23 cellular contexts compared by ENCODE assay signal in genomic region chr9:87350915-87351314, GRCh38.
A peak's percentile ranks its signal among the peaks of the same experiment; 100 is the strongest.
DNase-seq lines count a peak whose midpoint lies in the region; ATAC-seq, FAIRE-seq and TF ChIP-seq lines count a peak whose summit lies in the region.
"Had no signal": no experiment of that assay in that cellular context is flagged by ENCODE, and none has a peak within 500 bp of the region (broad histone marks: within the 10 kb centered on the region; RNA-seq: fewer than 3 reads in every experiment).

No MANE protein-coding gene starts in this region.

- H3K9me3 ChIP-seq in K562 (replicated peaks; ENCODE audit: control insufficient read depth, insufficient read depth, low read depth, low read length), result no peaks in the 10 kb centered on the region
- H3K9me3 ChIP-seq in hepatocyte (ENCODE audit: low read depth), result no peaks in the 10 kb centered on the region
- H3K9me3 ChIP-seq: gastroesophageal sphincter, prostate gland, upper lobe of right lung had no signal

- H3K27me3 Mint-ChIP-seq in effector memory CD8-positive, alpha-beta T cell, result peaks cover 21 to 28% of the 10 kb centered on the region in 2 donors

- H3K4me1 ChIP-seq in K562 (replicated peaks in 1 of 2; ENCODE audit: control insufficient read depth in 2 of 2, insufficient read depth in 2 of 2, low read length in 2 of 2) (no peaks in the 10 kb centered on the region), hepatocyte (ENCODE audit: insufficient read depth) (no peaks in the 10 kb centered on the region)
- H3K4me1 ChIP-seq: gastroesophageal sphincter, prostate gland, upper lobe of right lung had no signal

- no peak overlapping the region for H3K4me2 ChIP-seq in K562 (ENCODE audit: insufficient read depth, low read length)
- H3K4me2 ChIP-seq in hepatocyte, result no peak overlapping the region
- H3K4me2 ChIP-seq: GM23338 had no signal

- in situ Hi-C loops in K562 (cut with MboI), result no loop called here

- BruUV-seq in K562 (replicated peaks; lab: Mats Ljungman, UMichigan), result no TSS peak

- no peaks in the 10 kb centered on the region for H3K36me3 Mint-ChIP-seq in effector memory CD8-positive, alpha-beta T cell (ENCODE audit: insufficient read depth)
- H3K36me3 Mint-ChIP-seq: CD8-positive, alpha-beta T cell had no signal

- POLR2A ChIA-PET in K562 (lab: Yijun Ruan, JAX), result no interaction called here

- DNase-seq in RCC 7860 (ENCODE audit: low spot score) (peak; percentile 39), K562 (ENCODE audit: extremely low read depth in 1 of 4, low spot score in 3 of 4) (no peak), hepatocyte (ENCODE audit: low spot score) (peak; percentile 39), stromal cell of bone marrow (ENCODE audit: low read depth) (peak; percentile 33), coronary artery (ENCODE audit: low spot score) (no peak), HPDE6-E6E7 (ENCODE audit: extremely low spot score) (no peak)
- no peak for DNase-seq in effector memory CD8-positive, alpha-beta T cell
- DNase-seq: activated T-cell treated with anti-CD3 and anti-CD28 coated beads, Interleukin-2, amount 50 U/mL, for 24 hours; aorta; CD8-positive, alpha-beta T cell; DMS 273 treated with DMSO at 0.1 percent for 48 hours; GDM1; HFFc6; NCI-H1436 treated with DMSO at 0.1 percent for 48 hours; NCI-H524; upper lobe of right lung had no signal

- no peak overlapping the region for H3K27ac ChIP-seq in K562 (ENCODE audit: extremely low read depth, low read depth, low read length)
- peak overlapping the region; percentile 28 for H3K27ac ChIP-seq in hepatocyte
- no peak overlapping the region for H3K27ac ChIP-seq in coronary artery
- H3K27ac ChIP-seq: epithelial cell of prostate, gastroesophageal sphincter, prostate gland, upper lobe of right lung had no signal

- no peaks in the 10 kb centered on the region for H3K36me3 ChIP-seq in K562 (ENCODE audit: control insufficient read depth, insufficient read depth, low read length)
- no peaks in the 10 kb centered on the region for H3K36me3 ChIP-seq in hepatocyte (replicated peaks; ENCODE audit: insufficient read depth, low read depth)
- H3K36me3 ChIP-seq: gastroesophageal sphincter, prostate gland, upper lobe of right lung had no signal

- no peaks in the 10 kb centered on the region for H3K79me2 ChIP-seq in K562 (ENCODE audit: control insufficient read depth, insufficient read depth, low read length)
- no peaks in the 10 kb centered on the region for H3K79me2 ChIP-seq in hepatocyte

- TF ChIP-seq POLR2A in K562 (conservative IDR thresholded peaks at IDR 0.05), result no peak

- TF ChIP-seq RAD21 in K562 (CRISPR knock-in tag; conservative IDR thresholded peaks at IDR 0.05 in 1 of 2, IDR thresholded peaks at IDR 0.05 in 1 of 2), result no peak

- no peaks in the 10 kb centered on the region for H3K9me1 ChIP-seq in K562 (ENCODE audit: control insufficient read depth, insufficient read depth, low read length)

- TF ChIP-seq EP300 in K562 (IDR thresholded peaks at IDR 0.05; ENCODE audit: low read length), result no peak

- no peak overlapping the region for H3K4me3 Mint-ChIP-seq in effector memory CD8-positive, alpha-beta T cell
- H3K4me3 Mint-ChIP-seq: activated T-cell treated with anti-CD3 and anti-CD28 coated beads, Interleukin-2, amount 50 U/mL, for 24 hours; CD8-positive, alpha-beta T cell; GM23338; HFFc6; T-helper 1 cell treated with Interleukin-12 subunit alpha and Interleukin-12 subunit beta and Interleukin-4 antibody, amounts not matched to agents 30 μg/mL and 1 μg/mL, for 36 hours had no signal

- H3K4me1 Mint-ChIP-seq in effector memory CD8-positive, alpha-beta T cell (ENCODE audit: low read depth in 2 of 2), result no peaks in the 10 kb centered on the region

- H3K9me3 Mint-ChIP-seq in effector memory CD8-positive, alpha-beta T cell, result no peaks in the 10 kb centered on the region
- H3K9me3 Mint-ChIP-seq: CD8-positive, alpha-beta T cell; GM23338; HFFc6; T-helper 1 cell treated with Interleukin-12 subunit alpha and Interleukin-12 subunit beta and Interleukin-4 antibody, amounts not matched to agents 30 μg/mL and 1 μg/mL, for 36 hours had no signal

- 6% methylated on average over 2 of the region's 2 CpGs for WGBS in K562 (ENCODE audit: insufficient coverage, low coverage, missing lambda C conversion rate)
- 63% methylated on average over 2 of the region's 2 CpGs for WGBS in hepatocyte (ENCODE audit: low lambda C conversion rate, missing lambda C conversion rate)

- H3K9me2 ChIP-seq in hepatocyte (replicated peaks; ENCODE audit: insufficient read depth), result no peaks in the 10 kb centered on the region

- TF ChIP-seq CTCF in K562 (IDR thresholded peaks at IDR 0.05 in 2 of 3, conservative IDR thresholded peaks at IDR 0.05 in 1 of 3; ENCODE audit: insufficient read depth in 2 of 3, low read depth in 1 of 3, low read length in 3 of 3) (no peak), hepatocyte (IDR thresholded peaks at IDR 0.05; ENCODE audit: poor library complexity) (no peak), coronary artery (IDR thresholded peaks at IDR 0.05) (no peak)

- FAIRE-seq in RCC 7860 (lab: Jason Lieb, UNC), result peak; percentile 73
- FAIRE-seq in K562 (lab: Jason Lieb, UNC), result no peak

- H3K9ac ChIP-seq in K562 (ENCODE audit: insufficient read depth in 1 of 2, low read depth in 2 of 2, low read length in 2 of 2), result no peak overlapping the region

- H3K4me3 ChIP-seq in K562, result no peak overlapping the region
- H3K4me3 ChIP-seq in hepatocyte, result no peak overlapping the region
- no peak overlapping the region for H3K4me3 ChIP-seq in coronary artery
- H3K4me3 ChIP-seq: gastroesophageal sphincter, GM23338, prostate gland, upper lobe of right lung had no signal

- intact Hi-C loops in K562 (cut with micrococcal nuclease), result no loop called here

- CTCF ChIA-PET in K562 (lab: Yijun Ruan, JAX; ENCODE audit: low intra/inter-chr PET ratio), result no interaction called here

- no peaks in the 10 kb centered on the region for H3K27me3 ChIP-seq in K562 (ENCODE audit: control insufficient read depth in 2 of 2, insufficient read depth in 2 of 2, low read length in 2 of 2)
- no peaks in the 10 kb centered on the region for H3K27me3 ChIP-seq in hepatocyte
- H3K27me3 ChIP-seq: gastroesophageal sphincter, upper lobe of right lung had no signal

- H4K20me1 ChIP-seq in K562 (replicated peaks; ENCODE audit: control insufficient read depth, insufficient read depth, low read length) (no peaks in the 10 kb centered on the region), hepatocyte (ENCODE audit: insufficient read depth, poor library complexity, severe bottlenecking) (no peaks in the 10 kb centered on the region)

- ATAC-seq in K562 (no peak), HG03139 (IDR thresholded peaks at IDR 0.05; ENCODE audit: unreplicated experiment) (no peak)
- no peak for ATAC-seq in effector memory CD8-positive, alpha-beta T cell (replicated peaks)
- ATAC-seq: CD8-positive, alpha-beta T cell; gastroesophageal sphincter; GM23338; Panc1; upper lobe of right lung had no signal

- H3K27ac Mint-ChIP-seq in effector memory CD8-positive, alpha-beta T cell, result no peak overlapping the region
- H3K27ac Mint-ChIP-seq: activated T-cell treated with anti-CD3 and anti-CD28 coated beads, Interleukin-2, amount 50 U/mL, for 24 hours; CD8-positive, alpha-beta T cell; GM23338; HFFc6; T-helper 1 cell treated with Interleukin-12 subunit alpha and Interleukin-12 subunit beta and Interleukin-4 antibody, amounts not matched to agents 30 μg/mL and 1 μg/mL, for 36 hours had no signal

- H2AFZ ChIP-seq in K562 (ENCODE audit: low read depth, low read length), result no peak overlapping the region
- H2AFZ ChIP-seq in hepatocyte, result no peak overlapping the region
- H2AFZ ChIP-seq: GM23338 had no signal

TF ChIP-seq in K562, 482 proteins besides CTCF, POLR2A, EP300 and RAD21:
- TF ChIP-seq JUND (IDR thresholded peaks at IDR 0.05; ENCODE audit: borderline replicate concordance, low read depth, low read length) (peak; percentile 33; the same call in 1 of the 2 replicates), JUND (tag; IDR thresholded peaks at IDR 0.05; ENCODE audit: borderline replicate concordance, low read depth, low read length) (no peak), HDAC1 (IDR thresholded peaks at IDR 0.05) (no peak), FOSL1 (tag; conservative IDR thresholded peaks at IDR 0.05) (peak; percentile 35)
TF ChIP-seq in K562: peak in this region for 2.

Comparison
In these comparisons a context has a peak if more than half of its experiments do, and no peak if none do; other contexts are left out.
1. DNase-seq: peak in RCC 7860 (single experiment), hepatocyte (single experiment) and stromal cell of bone marrow (single experiment); none in K562 (0 of 4), coronary artery (single experiment), effector memory CD8-positive, alpha-beta T cell (0 of 3) and HPDE6-E6E7 (single experiment).